Comparison of ENCODE assay signal across 22 cellular contexts in genomic region chr17:76260220-76260619, GRCh38. TPM values are rescaled to one million over a fixed set of nuclear protein-coding genes. Genes with fewer than 3 reads are reported as not detected.
DNase-seq lines count a peak whose midpoint lies in the region; ATAC-seq, FAIRE-seq and TF ChIP-seq lines count a peak whose summit lies in the region.
"Had no signal": no experiment of that assay in that cellular context is flagged by ENCODE, and none has a peak within 500 bp of the region (broad histone marks: within the 10 kb centered on the region; RNA-seq: fewer than 3 reads in every experiment).

No MANE protein-coding gene starts in this region.

- H3K27ac ChIP-seq in HepG2 (ENCODE audit: extremely low read length, insufficient read depth, low read length) (no peak overlapping the region), right lobe of liver (peak overlapping the region in 1 of 3 donors; percentile 12), duodenal mucosa (ENCODE audit: low read depth, low read length) (peak overlapping the region; percentile 64), pancreas (peak overlapping the region; percentile 10 to 71 (median 56)), brain microvascular endothelial cell (no peak overlapping the region)
- H3K27ac ChIP-seq: C4-2B, coronary artery, neural progenitor cell, SJCRH30, tibial artery had no signal

- CTCF ChIA-PET in HepG2 (lab: Yijun Ruan, JAX; ENCODE audit: low intra/inter-chr PET ratio, low total read pairs) = no interaction called here

- H3K27me3 ChIP-seq in HepG2 (ENCODE audit: control insufficient read depth in 1 of 2, insufficient read depth in 2 of 2, low read length in 2 of 2) (no peaks in the 10 kb centered on the region), right lobe of liver (no peaks in the 10 kb centered on the region), duodenal mucosa (ENCODE audit: control insufficient read depth in 1 of 2, insufficient read depth in 2 of 2, low read length in 2 of 2) (no peaks in the 10 kb centered on the region), pancreas (no peaks in the 10 kb centered on the region), brain microvascular endothelial cell (replicated peaks) (no peaks in the 10 kb centered on the region)
- H3K27me3 ChIP-seq: neural progenitor cell, SJCRH30 had no signal

- H3K4me2 ChIP-seq in HepG2 (ENCODE audit: low read depth, low read length) = no peak overlapping the region; the same call in 1 of the 2 replicates

- BruUV-seq in HepG2 (replicated peaks; lab: Mats Ljungman, UMichigan) = no TSS peak

- H3K4me1 ChIP-seq in HepG2 (ENCODE audit: insufficient read depth, low read length) = peaks cover 83% of the 10 kb centered on the region
- H3K4me1 ChIP-seq in right lobe of liver = peaks cover 0 to 14% (median 0%) of the 10 kb centered on the region in 4 donors
- peaks cover 52 to 59% of the 10 kb centered on the region in 2 donors for H3K4me1 ChIP-seq in duodenal mucosa (ENCODE audit: control insufficient read depth in 1 of 2, insufficient read depth in 2 of 2, low read length in 2 of 2)
- H3K4me1 ChIP-seq in pancreas = peaks cover 31 to 47% (median 35%) of the 10 kb centered on the region in 3 donors

- H3K9ac ChIP-seq in HepG2 (ENCODE audit: insufficient read depth, low read depth, low read length) (peak overlapping the region; percentile 70; the same call in 1 of the 2 replicates), duodenal mucosa (ENCODE audit: low read depth in 1 of 2, low read length in 2 of 2) (peak overlapping the region; percentile 20 to 65)
- H3K9ac ChIP-seq: neural progenitor cell had no signal

- TF ChIP-seq POLR2A in HepG2 (IDR thresholded peaks at IDR 0.05; ENCODE audit: insufficient read depth in 1 of 2, low read depth in 2 of 2, low read length in 2 of 2) = no peak
- no peak for TF ChIP-seq POLR2A in right lobe of liver (IDR thresholded peaks at IDR 0.05)

- TF ChIP-seq RAD21 in HepG2 (CRISPR knock-in tag; IDR thresholded peaks at IDR 0.05) = no peak

- H2AFZ ChIP-seq in HepG2 (ENCODE audit: low read length) = no peak overlapping the region
- H2AFZ ChIP-seq: neural progenitor cell had no signal

- H3K79me2 ChIP-seq in HepG2 (ENCODE audit: insufficient read depth, low read length) = no peaks in the 10 kb centered on the region

- FAIRE-seq in HepG2 (lab: Jason Lieb, UNC) (no peak), pancreas (lab: Jason Lieb, UNC) (no peak)
- FAIRE-seq: endometrium, keratinocyte had no signal

- no peaks in the 10 kb centered on the region for H4K20me1 ChIP-seq in HepG2 (ENCODE audit: insufficient read depth, low read length)

- DNase-seq in HepG2 (ENCODE audit: low spot score) (no peak), right lobe of liver (no peak), pancreas (no peak), brain microvascular endothelial cell (no peak), DMS53 treated with DMSO at 0.1 percent for 48 hours (lab: John Stamatoyannopoulos, UW; ENCODE audit: unreplicated experiment) (no peak), HuH-7 (ENCODE audit: low spot score) (no peak)
- DNase-seq: activated CD8-positive, alpha-beta T cell treated with anti-CD3 and anti-CD28 coated beads, Interleukin-2, amount 10 ng/mL, durations not matched to agents 7 days and 5 days; activated naive CD8-positive, alpha-beta T cell treated with anti-CD3 and anti-CD28 coated beads for 36 hours; activated T-cell treated with anti-CD3 and anti-CD28 coated beads, Interleukin-2, amount 50 U/mL, for 24 hours; NCI-H1436 treated with DMSO at 0.1 percent for 48 hours; NCI-H2171 treated with DMSO at 0.1 percent for 48 hours; NCI-H748 treated with DMSO at 0.1 percent for 48 hours; SJCRH30; T-helper 17 cell; tibial artery had no signal

- H3K9me3 ChIP-seq in HepG2 (ENCODE audit: low read length) (no peaks in the 10 kb centered on the region), right lobe of liver (no peaks in the 10 kb centered on the region), duodenal mucosa (ENCODE audit: control insufficient read depth in 1 of 2, low read length in 2 of 2) (no peaks in the 10 kb centered on the region), pancreas (no peaks in the 10 kb centered on the region)
- H3K9me3 ChIP-seq: SJCRH30, tibial artery had no signal

- TF ChIP-seq EP300 in HepG2 (IDR thresholded peaks at IDR 0.05; ENCODE audit: low read depth in 2 of 2, low read length in 2 of 2) (no peak), HepG2 (CRISPR knock-in tag; IDR thresholded peaks at IDR 0.05; ENCODE audit: borderline replicate concordance) (no peak)

- WGBS in HepG2 (ENCODE audit: low lambda C conversion rate) = 81% methylated on average over 7 of the region's 7 CpGs
- WGBS in right lobe of liver (ENCODE audit: insufficient coverage, low coverage, low lambda C conversion rate, missing lambda C conversion rate) = 94% methylated on average over 7 of the region's 7 CpGs
- WGBS in pancreas, 2 donors = 88 to 97% methylated on average over 7 of the region's 7 CpGs

- H3K36me3 ChIP-seq in HepG2 (replicated peaks in 1 of 2; ENCODE audit: control insufficient read depth in 1 of 2, insufficient read depth in 2 of 2, low read length in 2 of 2) (no peaks in the 10 kb centered on the region), right lobe of liver (no peaks in the 10 kb centered on the region), duodenal mucosa (ENCODE audit: control insufficient read depth in 1 of 2, insufficient read depth in 2 of 2, low read length in 2 of 2) (no peaks in the 10 kb centered on the region), pancreas (no peaks in the 10 kb centered on the region), brain microvascular endothelial cell (replicated peaks) (no peaks in the 10 kb centered on the region)
- H3K36me3 ChIP-seq: neural progenitor cell, SJCRH30, tibial artery had no signal

- no peak overlapping the region for H3K4me3 ChIP-seq in HepG2 (replicated peaks in 1 of 3; ENCODE audit: insufficient read depth in 1 of 3, low read depth in 2 of 3, low read length in 3 of 3)
- no peak overlapping the region for H3K4me3 ChIP-seq in right lobe of liver
- peak overlapping the region in 1 of 2 donors; percentile 1 for H3K4me3 ChIP-seq in duodenal mucosa (ENCODE audit: low read depth in 1 of 2, low read length in 2 of 2)
- no peak overlapping the region for H3K4me3 ChIP-seq in pancreas
- H3K4me3 ChIP-seq in brain microvascular endothelial cell (ENCODE audit: low read depth, low read length) = no peak overlapping the region
- H3K4me3 ChIP-seq: coronary artery, neural progenitor cell, SJCRH30, tibial artery had no signal

- intact Hi-C loops in HepG2 (cut with micrococcal nuclease; ENCODE audit: unreplicated experiment) = no loop called here
- intact Hi-C loops in right lobe of liver (cut with DNase I) = no loop called here
- intact Hi-C loops in pancreas (cut with DNase I) = no loop called here

- POLR2A ChIA-PET in HepG2 (lab: Yijun Ruan, JAX) = interaction anchor here (2.6 to 3.6 kb wide), 3 partner anchors 8 to 22 kb away, joined by 27 to 40 read pairs (median 32); no protein-coding TSS in a partner anchor

- no peak for TF ChIP-seq CTCF in HepG2 (CRISPR knock-in tag; IDR thresholded peaks at IDR 0.05)
- TF ChIP-seq CTCF in right lobe of liver (IDR thresholded peaks at IDR 0.05) = no peak
- no peak for TF ChIP-seq CTCF in pancreas (IDR thresholded peaks at IDR 0.05)
- TF ChIP-seq CTCF in brain microvascular endothelial cell (IDR thresholded peaks at IDR 0.05; ENCODE audit: low read depth, low read length, missing control alignments) = no peak

- in situ Hi-C loops in HepG2 (cut with HindIII; ENCODE audit: extremely low pct_ligation_motif_present, low pct_unique_long_range_greater_than_20kb) (no loop called here), brain microvascular endothelial cell (cut with HindIII; ENCODE audit: low pct_ligation_motif_present, low sequenced_read_pairs) (loop anchor here (25.0 kb wide), 1 partner anchor 98 kb away; no protein-coding TSS in a partner anchor)

- no peak for ATAC-seq in HepG2
- ATAC-seq in right lobe of liver = no peak
- no peak for ATAC-seq in pancreas
- ATAC-seq in HG03342 (IDR thresholded peaks at IDR 0.05; ENCODE audit: unreplicated experiment) = no peak
- ATAC-seq: activated CD8-positive, alpha-beta T cell treated with anti-CD3 and anti-CD28 coated beads, Interleukin-2, amount 10 ng/mL, durations not matched to agents 7 days and 5 days; T-helper 17 cell had no signal

RNA-seq across cellular contexts. Expression of gene UBALD2, which starts 4.9 kb away (rescaled TPM):
- 3.3 and 5.3 TPM in 2 replicates for total RNA-seq in HepG2 (2016; rRNA removed; fragmentation: Illumina TruSeq; extraction: Trizol)
- 6.8 and 10.0 TPM in 2 replicates for total RNA-seq in HepG2 (2016; cell fraction: cytosol; rRNA removed; fragmentation: Illumina TruSeq; extraction: Trizol; ENCODE audit: low read depth)
- 4.4 and 4.5 TPM in 2 replicates for total RNA-seq in HepG2 (2016; cell fraction: insoluble cytoplasmic fraction; rRNA removed; fragmentation: Illumina TruSeq; extraction: Trizol)
- 9.1 and 9.4 TPM in 2 replicates for total RNA-seq in HepG2 (2016; cell fraction: membrane; rRNA removed; fragmentation: Illumina TruSeq; extraction: Trizol)
- 2.6 and 3.2 TPM in 2 replicates for total RNA-seq in HepG2 (2016; cell fraction: nucleus; rRNA removed; fragmentation: Illumina TruSeq; extraction: Trizol)
- 50.5 and 89.7 TPM in 2 replicates for polyA plus RNA-seq in HepG2 (2011; rRNA removed)
- polyA plus RNA-seq in HepG2 (2011; cell fraction: cytosol; rRNA removed) = 14.6 and 28.0 TPM in 2 replicates
- 19.7 and 23.1 TPM in 2 replicates for polyA plus RNA-seq in HepG2 (2011; cell fraction: nucleus; rRNA removed)
- 16.6 and 21.8 TPM in 2 replicates for polyA plus RNA-seq in HepG2 (2012)
- 26.5 and 33.4 TPM in 2 replicates for polyA plus RNA-seq in HepG2 (2016; cell fraction: cytosol; fragmentation: Illumina TruSeq; extraction: Trizol; ENCODE audit: low read depth)
- 15.4 and 17.2 TPM in 2 replicates for polyA plus RNA-seq in HepG2 (2016; cell fraction: insoluble cytoplasmic fraction; fragmentation: Illumina TruSeq; extraction: Trizol; ENCODE audit: low read depth)
- polyA plus RNA-seq in HepG2 (2016; cell fraction: membrane; fragmentation: Illumina TruSeq; extraction: Trizol; ENCODE audit: low read depth) = 28.1 and 30.3 TPM in 2 replicates
- polyA plus RNA-seq in HepG2 (2016; cell fraction: nucleus; fragmentation: Illumina TruSeq; extraction: Trizol; ENCODE audit: insufficient read depth, low read depth) = 8.4 and 13.3 TPM in 2 replicates
- polyA minus RNA-seq in HepG2 (2011; rRNA and poly(A)+ RNA removed; ENCODE audit: low replicate concordance) = 24.6 and 37.9 TPM in 2 replicates
- polyA minus RNA-seq in HepG2 (2011; cell fraction: cytosol; rRNA and poly(A)+ RNA removed) = 14.7 and 29.2 TPM in 2 replicates
- polyA minus RNA-seq in HepG2 (2011; cell fraction: nucleus; rRNA and poly(A)+ RNA removed) = 4.2 and 7.1 TPM in 2 replicates
- total RNA-seq in right lobe of liver = 10 to 100 TPM in 4 of 6 experiments, 1 to 10 TPM in 2; 7.3 to 17.9 (median 14.5) TPM
- 10 to 100 TPM; 17.8 to 34.6 (median 24.6) TPM for total RNA-seq in pancreas
- 10 to 100 TPM; 21.8 to 30.0 TPM for polyA plus RNA-seq in pancreas

RNA-seq across cellular contexts. Expression of gene RNF157, which starts 19.9 kb away (rescaled TPM):
- total RNA-seq in HepG2 (2016; rRNA removed; fragmentation: Illumina TruSeq; extraction: Trizol) (1.4 and 1.5 TPM in 2 replicates), right lobe of liver (10 to 100 TPM in 2 of 6 experiments, 1 to 10 TPM in 2, under 1 TPM in 2; 0.39 to 14.5 (median 6.0) TPM), pancreas (1 to 10 TPM in 5 of 6 donors, under 1 TPM in 1; 0.87 to 4.0 (median 2.8) TPM)
- total RNA-seq in HepG2 (2016; cell fraction: cytosol; rRNA removed; fragmentation: Illumina TruSeq; extraction: Trizol; ENCODE audit: low read depth) = 1.0 and 1.9 TPM in 2 replicates
- total RNA-seq in HepG2 (2016; cell fraction: insoluble cytoplasmic fraction; rRNA removed; fragmentation: Illumina TruSeq; extraction: Trizol) = 1.5 and 2.1 TPM in 2 replicates
- 3.1 and 3.6 TPM in 2 replicates for total RNA-seq in HepG2 (2016; cell fraction: membrane; rRNA removed; fragmentation: Illumina TruSeq; extraction: Trizol)
- total RNA-seq in HepG2 (2016; cell fraction: nucleus; rRNA removed; fragmentation: Illumina TruSeq; extraction: Trizol) = 1.0 and 2.8 TPM in 2 replicates
- polyA plus RNA-seq in HepG2 (2011; rRNA removed) (0.44 and 0.82 TPM in 2 replicates), pancreas (1 to 10 TPM; 3.4 to 6.4 TPM)
- 0.52 and 0.71 TPM in 2 replicates for polyA plus RNA-seq in HepG2 (2011; cell fraction: cytosol; rRNA removed)
- polyA plus RNA-seq in HepG2 (2011; cell fraction: nucleus; rRNA removed) = 0.42 TPM in 2 replicates
- 0.86 and 1.1 TPM in 2 replicates for polyA plus RNA-seq in HepG2 (2012)
- 1.7 and 2.0 TPM in 2 replicates for polyA plus RNA-seq in HepG2 (2016; cell fraction: cytosol; fragmentation: Illumina TruSeq; extraction: Trizol; ENCODE audit: low read depth)
- 1.9 and 2.1 TPM in 2 replicates for polyA plus RNA-seq in HepG2 (2016; cell fraction: insoluble cytoplasmic fraction; fragmentation: Illumina TruSeq; extraction: Trizol; ENCODE audit: low read depth)
- 3.0 and 5.1 TPM in 2 replicates for polyA plus RNA-seq in HepG2 (2016; cell fraction: membrane; fragmentation: Illumina TruSeq; extraction: Trizol; ENCODE audit: low read depth)
- polyA plus RNA-seq in HepG2 (2016; cell fraction: nucleus; fragmentation: Illumina TruSeq; extraction: Trizol; ENCODE audit: insufficient read depth, low read depth) = 1.8 and 3.8 TPM in 2 replicates
- 0.66 and 3.2 TPM in 2 replicates for polyA minus RNA-seq in HepG2 (2011; rRNA and poly(A)+ RNA removed; ENCODE audit: low replicate concordance)
- 0.79 and 1.5 TPM in 2 replicates for polyA minus RNA-seq in HepG2 (2011; cell fraction: cytosol; rRNA and poly(A)+ RNA removed)
- 0.77 and 0.99 TPM in 2 replicates for polyA minus RNA-seq in HepG2 (2011; cell fraction: nucleus; rRNA and poly(A)+ RNA removed)
- polyA plus RNA-seq: keratinocyte had no signal

RNA-seq across cellular contexts. Expression of gene QRICH2, which starts 47.9 kb away (rescaled TPM):
- total RNA-seq in HepG2 (2016; rRNA removed; fragmentation: Illumina TruSeq; extraction: Trizol) (2.7 and 3.7 TPM in 2 replicates), right lobe of liver (1 to 10 TPM in 4 of 6 experiments, under 1 TPM in 2; 0.43 to 2.2 (median 1.5) TPM), pancreas (1 to 10 TPM in 5 of 6 donors, under 1 TPM in 1; 0.81 to 2.6 (median 1.6) TPM)
- 3.1 and 3.3 TPM in 2 replicates for total RNA-seq in HepG2 (2016; cell fraction: cytosol; rRNA removed; fragmentation: Illumina TruSeq; extraction: Trizol; ENCODE audit: low read depth)
- total RNA-seq in HepG2 (2016; cell fraction: insoluble cytoplasmic fraction; rRNA removed; fragmentation: Illumina TruSeq; extraction: Trizol) = 2.3 and 3.7 TPM in 2 replicates
- 4.0 and 4.5 TPM in 2 replicates for total RNA-seq in HepG2 (2016; cell fraction: membrane; rRNA removed; fragmentation: Illumina TruSeq; extraction: Trizol)
- total RNA-seq in HepG2 (2016; cell fraction: nucleus; rRNA removed; fragmentation: Illumina TruSeq; extraction: Trizol) = 4.4 and 6.1 TPM in 2 replicates
- polyA plus RNA-seq in HepG2 (2011; rRNA removed) (5.7 and 11.5 TPM in 2 replicates), pancreas (1 to 10 TPM; 7.4 to 9.2 TPM)
- polyA plus RNA-seq in HepG2 (2011; cell fraction: cytosol; rRNA removed) = 3.4 and 3.8 TPM in 2 replicates
- 58.0 and 60.6 TPM in 2 replicates for polyA plus RNA-seq in HepG2 (2011; cell fraction: nucleus; rRNA removed)
- 1.5 and 7.5 TPM in 2 replicates for polyA plus RNA-seq in HepG2 (2012)
- polyA plus RNA-seq in HepG2 (2016; cell fraction: cytosol; fragmentation: Illumina TruSeq; extraction: Trizol; ENCODE audit: low read depth) = 0.94 and 1.1 TPM in 2 replicates
- 1.2 TPM in 2 replicates for polyA plus RNA-seq in HepG2 (2016; cell fraction: insoluble cytoplasmic fraction; fragmentation: Illumina TruSeq; extraction: Trizol; ENCODE audit: low read depth)
- 1.0 and 1.5 TPM in 2 replicates for polyA plus RNA-seq in HepG2 (2016; cell fraction: membrane; fragmentation: Illumina TruSeq; extraction: Trizol; ENCODE audit: low read depth)
- polyA plus RNA-seq in HepG2 (2016; cell fraction: nucleus; fragmentation: Illumina TruSeq; extraction: Trizol; ENCODE audit: insufficient read depth, low read depth) = 10.2 and 12.1 TPM in 2 replicates
- polyA minus RNA-seq in HepG2 (2011; rRNA and poly(A)+ RNA removed; ENCODE audit: low replicate concordance) = 6.3 and 21.9 TPM in 2 replicates
- polyA minus RNA-seq in HepG2 (2011; cell fraction: cytosol; rRNA and poly(A)+ RNA removed) = 2.5 and 3.3 TPM in 2 replicates
- 12.0 and 17.0 TPM in 2 replicates for polyA minus RNA-seq in HepG2 (2011; cell fraction: nucleus; rRNA and poly(A)+ RNA removed)

Comparison
In these comparisons a context has a peak if more than half of its experiments do, and no peak if none do; other contexts are left out.
1. H3K27ac ChIP-seq: peak in duodenal mucosa (single experiment) and pancreas (4 of 4); none in HepG2 (single experiment) and brain microvascular endothelial cell (single experiment).